In the genomic region with DNA sequence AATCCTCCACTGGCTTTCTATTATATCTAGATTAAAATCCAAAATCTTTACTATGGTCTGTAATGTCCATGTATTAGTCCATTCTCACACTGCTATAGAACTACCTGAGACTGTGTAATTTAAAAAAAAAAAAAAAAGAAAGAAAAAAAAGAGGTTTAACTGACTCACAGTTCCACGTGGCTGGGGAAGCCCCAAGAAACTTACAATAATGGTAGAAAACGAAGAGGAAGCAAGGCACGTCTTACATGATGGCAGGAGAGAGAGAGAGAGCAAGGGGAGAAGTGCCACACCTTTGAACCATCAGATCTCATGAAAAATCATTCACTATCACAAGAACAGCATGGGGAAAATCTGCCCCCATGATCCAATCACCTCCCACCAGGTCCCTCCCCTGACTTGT, we compare ENCODE assay signal across 22 cellular contexts.
DNase-seq lines count a peak whose midpoint lies in the region; ATAC-seq and TF ChIP-seq lines count a peak whose summit lies in the region.
"Had no signal": no experiment of that assay in that cellular context is flagged by ENCODE, and none has a peak within 500 bp of the region (broad histone marks: within the 10 kb centered on the region; RNA-seq: fewer than 3 reads in every experiment).

No MANE protein-coding gene starts in this region.

- TF ChIP-seq POLR2A in gastrocnemius medialis (IDR thresholded peaks at IDR 0.05) = no peak

- no peak for TF ChIP-seq CTCF in WTC11 (IDR thresholded peaks at IDR 0.05)
- no peak for TF ChIP-seq CTCF in foreskin keratinocyte (conservative IDR thresholded peaks at IDR 0.05)
- TF ChIP-seq CTCF in gastrocnemius medialis (IDR thresholded peaks at IDR 0.05 in 4 of 5, conservative IDR thresholded peaks at IDR 0.05 in 1 of 5) = no peak
- no peak for TF ChIP-seq CTCF in BE2C (IDR thresholded peaks at IDR 0.05; ENCODE audit: low read depth, low read length)

- H3K27ac Mint-ChIP-seq in activated CD4-positive, alpha-beta T cell treated with anti-CD3 and anti-CD28 coated beads for 36 hours = peak overlapping the region; percentile 28
- peak overlapping the region; percentile 66 for H3K27ac Mint-ChIP-seq in WTC11
- H3K27ac Mint-ChIP-seq: T-helper 1 cell treated with Interleukin-12 subunit alpha and Interleukin-12 subunit beta and Interleukin-4 antibody, amounts not matched to agents 30 μg/mL and 1 μg/mL, for 36 hours had no signal

- no peaks in the 10 kb centered on the region for H3K27me3 Mint-ChIP-seq in activated CD4-positive, alpha-beta T cell treated with anti-CD3 and anti-CD28 coated beads for 36 hours
- no peaks in the 10 kb centered on the region for H3K27me3 Mint-ChIP-seq in WTC11 (ENCODE audit: low read depth)

- H3K9me3 Mint-ChIP-seq in activated CD4-positive, alpha-beta T cell treated with anti-CD3 and anti-CD28 coated beads for 36 hours (ENCODE audit: low read depth) = no peaks in the 10 kb centered on the region
- no peaks in the 10 kb centered on the region for H3K9me3 Mint-ChIP-seq in WTC11
- H3K9me3 Mint-ChIP-seq: T-helper 1 cell treated with Interleukin-12 subunit alpha and Interleukin-12 subunit beta and Interleukin-4 antibody, amounts not matched to agents 30 μg/mL and 1 μg/mL, for 36 hours had no signal

- H3K9me3 ChIP-seq in gastrocnemius medialis (no peaks in the 10 kb centered on the region), BE2C (no peaks in the 10 kb centered on the region)
- H3K9me3 ChIP-seq: adrenal gland, left ventricle myocardium inferior, upper lobe of right lung had no signal

- CTCF ChIA-PET in activated CD4-positive, alpha-beta T cell treated with anti-CD3 and anti-CD28 coated beads for 36 hours (lab: Charles Lee) = no interaction called here
- CTCF ChIA-PET in WTC11 (lab: Charles Lee) = no interaction called here

- DNase-seq in activated CD4-positive, alpha-beta T cell treated with anti-CD3 and anti-CD28 coated beads for 36 hours = peak; percentile 39
- no peak for DNase-seq in activated CD4-positive, alpha-beta T cell treated with anti-CD3 and anti-CD28 coated beads for 1 hour
- no peak for DNase-seq in WTC11 (ENCODE audit: low spot score)
- DNase-seq in foreskin keratinocyte = no peak
- no peak for DNase-seq in gastrocnemius medialis
- no peak for DNase-seq in MV-4-11 (lab: John Stamatoyannopoulos, UW)
- no peak for DNase-seq in BE2C
- DNase-seq: activated CD4-positive, CD25-positive, alpha-beta regulatory T cell; activated CD8-positive, alpha-beta memory T cell treated with anti-CD3 and anti-CD28 coated beads for 24 hours; adrenal gland; caudate nucleus; HCEC 1CT; left ventricle myocardium inferior; NCI-H146; NCI-H2171 treated with DMSO at 0.1 percent for 48 hours; NCI-H748 treated with DMSO at 0.1 percent for 48 hours; right cardiac atrium; SHP77 treated with DMSO at 0.1 percent for 48 hours; upper lobe of right lung had no signal

- in situ Hi-C loops in gastrocnemius medialis (cut with MboI; ENCODE audit: low sequenced_read_pairs in 4 of 4) = no loop called here

- intact Hi-C loops in activated CD4-positive, alpha-beta T cell treated with anti-CD3 and anti-CD28 coated beads for 36 hours (cut with DNase I, micrococcal nuclease) = no loop called here
- intact Hi-C loops in gastrocnemius medialis (cut with DNase I; ENCODE audit: low total_unique reads) = no loop called here

- no peak overlapping the region for H3K4me3 ChIP-seq in gastrocnemius medialis
- no peak overlapping the region for H3K4me3 ChIP-seq in BE2C (ENCODE audit: low read depth, low read length)
- H3K4me3 ChIP-seq: adrenal gland, left ventricle myocardium inferior, upper lobe of right lung had no signal

- H3K36me3 ChIP-seq in gastrocnemius medialis (no peaks in the 10 kb centered on the region), BE2C (no peaks in the 10 kb centered on the region)
- H3K36me3 ChIP-seq: adrenal gland, upper lobe of right lung had no signal

- H3K4me1 Mint-ChIP-seq in activated CD4-positive, alpha-beta T cell treated with anti-CD3 and anti-CD28 coated beads for 36 hours = peaks cover 12% of the 10 kb centered on the region
- peaks cover 6% of the 10 kb centered on the region for H3K4me1 Mint-ChIP-seq in WTC11

- H3K27me3 ChIP-seq in foreskin keratinocyte = no peaks in the 10 kb centered on the region
- no peaks in the 10 kb centered on the region for H3K27me3 ChIP-seq in gastrocnemius medialis
- H3K27me3 ChIP-seq in BE2C = no peaks in the 10 kb centered on the region
- H3K27me3 ChIP-seq: adrenal gland, upper lobe of right lung had no signal

- H3K27ac ChIP-seq in foreskin keratinocyte = peak overlapping the region; percentile 87
- H3K27ac ChIP-seq in gastrocnemius medialis = peak overlapping the region; percentile 54 to 78 (median 56)
- H3K27ac ChIP-seq: 22Rv1, left ventricle myocardium inferior, upper lobe of right lung had no signal

- POLR2A ChIA-PET in activated CD4-positive, alpha-beta T cell treated with anti-CD3 and anti-CD28 coated beads for 36 hours (lab: Charles Lee) = no interaction called here
- POLR2A ChIA-PET in WTC11 (lab: Charles Lee) = no interaction called here

- H3K4me1 ChIP-seq in foreskin keratinocyte (peaks cover 9% of the 10 kb centered on the region), gastrocnemius medialis (peaks cover 1 to 16% of the 10 kb centered on the region in 2 donors), BE2C (no peaks in the 10 kb centered on the region)
- H3K4me1 ChIP-seq: left ventricle myocardium inferior, upper lobe of right lung had no signal

- H3K36me3 Mint-ChIP-seq in activated CD4-positive, alpha-beta T cell treated with anti-CD3 and anti-CD28 coated beads for 36 hours (ENCODE audit: low read depth) = peaks cover 36% of the 10 kb centered on the region
- peaks cover 16% of the 10 kb centered on the region for H3K36me3 Mint-ChIP-seq in WTC11

- H3K4me3 Mint-ChIP-seq in activated CD4-positive, alpha-beta T cell treated with anti-CD3 and anti-CD28 coated beads for 36 hours = no peak overlapping the region
- no peak overlapping the region for H3K4me3 Mint-ChIP-seq in WTC11
- H3K4me3 Mint-ChIP-seq: T-helper 1 cell treated with Interleukin-12 subunit alpha and Interleukin-12 subunit beta and Interleukin-4 antibody, amounts not matched to agents 30 μg/mL and 1 μg/mL, for 36 hours had no signal

- peak; percentile 80 for ATAC-seq in activated CD4-positive, alpha-beta T cell treated with anti-CD3 and anti-CD28 coated beads for 36 hours
- ATAC-seq in WTC11 = no peak
- ATAC-seq in foreskin keratinocyte = no peak
- ATAC-seq in gastrocnemius medialis = no peak
- ATAC-seq in GM21515 (IDR thresholded peaks at IDR 0.05; ENCODE audit: unreplicated experiment) = no peak
- ATAC-seq: right cardiac atrium, upper lobe of right lung had no signal

TF ChIP-seq in WTC11, 78 proteins besides CTCF, POLR2A, EP300 and RAD21 (continues in another document):
- TF ChIP-seq MXD4 (CRISPR knock-in tag; IDR thresholded peaks at IDR 0.05; ENCODE audit: borderline replicate concordance) (no peak), NR2C2 (CRISPR knock-in tag; IDR thresholded peaks at IDR 0.05) (no peak), AFF4 (CRISPR knock-in tag; IDR thresholded peaks at IDR 0.05; ENCODE audit: borderline replicate concordance) (no peak), MYBL2 (CRISPR knock-in tag; IDR thresholded peaks at IDR 0.05) (no peak), IRF2 (CRISPR knock-in tag; IDR thresholded peaks at IDR 0.05; ENCODE audit: borderline replicate concordance, low read depth) (no peak)
- TF ChIP-seq, protein P1, sequence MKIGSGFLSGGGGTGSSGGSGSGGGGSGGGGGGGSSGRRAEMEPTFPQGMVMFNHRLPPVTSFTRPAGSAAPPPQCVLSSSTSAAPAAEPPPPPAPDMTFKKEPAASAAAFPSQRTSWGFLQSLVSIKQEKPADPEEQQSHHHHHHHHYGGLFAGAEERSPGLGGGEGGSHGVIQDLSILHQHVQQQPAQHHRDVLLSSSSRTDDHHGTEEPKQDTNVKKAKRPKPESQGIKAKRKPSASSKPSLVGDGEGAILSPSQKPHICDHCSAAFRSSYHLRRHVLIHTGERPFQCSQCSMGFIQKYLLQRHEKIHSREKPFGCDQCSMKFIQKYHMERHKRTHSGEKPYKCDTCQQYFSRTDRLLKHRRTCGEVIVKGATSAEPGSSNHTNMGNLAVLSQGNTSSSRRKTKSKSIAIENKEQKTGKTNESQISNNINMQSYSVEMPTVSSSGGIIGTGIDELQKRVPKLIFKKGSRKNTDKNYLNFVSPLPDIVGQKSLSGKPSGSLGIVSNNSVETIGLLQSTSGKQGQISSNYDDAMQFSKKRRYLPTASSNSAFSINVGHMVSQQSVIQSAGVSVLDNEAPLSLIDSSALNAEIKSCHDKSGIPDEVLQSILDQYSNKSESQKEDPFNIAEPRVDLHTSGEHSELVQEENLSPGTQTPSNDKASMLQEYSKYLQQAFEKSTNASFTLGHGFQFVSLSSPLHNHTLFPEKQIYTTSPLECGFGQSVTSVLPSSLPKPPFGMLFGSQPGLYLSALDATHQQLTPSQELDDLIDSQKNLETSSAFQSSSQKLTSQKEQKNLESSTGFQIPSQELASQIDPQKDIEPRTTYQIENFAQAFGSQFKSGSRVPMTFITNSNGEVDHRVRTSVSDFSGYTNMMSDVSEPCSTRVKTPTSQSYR (CRISPR knock-in tag; IDR thresholded peaks at IDR 0.05) = no peak
